Comparison of ENCODE assay signal across 1 cellular context in the genomic region with DNA sequence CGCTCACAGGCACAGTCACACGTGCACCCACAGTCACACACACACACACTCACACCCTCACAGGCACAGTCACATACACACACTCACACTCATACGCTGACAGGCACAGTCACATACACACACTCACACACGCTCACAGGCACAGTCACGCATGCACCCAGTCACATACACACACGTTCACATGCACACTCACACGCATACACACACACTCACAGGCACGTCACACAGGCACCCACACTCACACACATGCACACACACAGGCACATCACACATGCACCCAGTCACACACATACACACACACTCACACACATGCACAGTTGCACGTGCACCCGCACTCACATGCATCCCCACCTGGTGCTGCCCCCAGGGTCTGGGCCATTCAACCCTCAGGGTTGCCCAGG.
TF ChIP-seq lines count a peak whose summit lies in the region.

No MANE protein-coding gene starts in this region.

TF ChIP-seq in GM12878, 131 proteins besides CTCF, POLR2A, EP300 and RAD21:
- TF ChIP-seq, protein P1, sequence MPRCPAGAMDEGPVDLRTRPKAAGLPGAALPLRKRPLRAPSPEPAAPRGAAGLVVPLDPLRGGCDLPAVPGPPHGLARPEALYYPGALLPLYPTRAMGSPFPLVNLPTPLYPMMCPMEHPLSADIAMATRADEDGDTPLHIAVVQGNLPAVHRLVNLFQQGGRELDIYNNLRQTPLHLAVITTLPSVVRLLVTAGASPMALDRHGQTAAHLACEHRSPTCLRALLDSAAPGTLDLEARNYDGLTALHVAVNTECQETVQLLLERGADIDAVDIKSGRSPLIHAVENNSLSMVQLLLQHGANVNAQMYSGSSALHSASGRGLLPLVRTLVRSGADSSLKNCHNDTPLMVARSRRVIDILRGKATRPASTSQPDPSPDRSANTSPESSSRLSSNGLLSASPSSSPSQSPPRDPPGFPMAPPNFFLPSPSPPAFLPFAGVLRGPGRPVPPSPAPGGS (IDR thresholded peaks at IDR 0.05; ENCODE audit: borderline replicate concordance, insufficient read depth, low read depth, low read length, poor library complexity, severe bottlenecking) = peak; percentile 68
- TF ChIP-seq, protein P2, sequence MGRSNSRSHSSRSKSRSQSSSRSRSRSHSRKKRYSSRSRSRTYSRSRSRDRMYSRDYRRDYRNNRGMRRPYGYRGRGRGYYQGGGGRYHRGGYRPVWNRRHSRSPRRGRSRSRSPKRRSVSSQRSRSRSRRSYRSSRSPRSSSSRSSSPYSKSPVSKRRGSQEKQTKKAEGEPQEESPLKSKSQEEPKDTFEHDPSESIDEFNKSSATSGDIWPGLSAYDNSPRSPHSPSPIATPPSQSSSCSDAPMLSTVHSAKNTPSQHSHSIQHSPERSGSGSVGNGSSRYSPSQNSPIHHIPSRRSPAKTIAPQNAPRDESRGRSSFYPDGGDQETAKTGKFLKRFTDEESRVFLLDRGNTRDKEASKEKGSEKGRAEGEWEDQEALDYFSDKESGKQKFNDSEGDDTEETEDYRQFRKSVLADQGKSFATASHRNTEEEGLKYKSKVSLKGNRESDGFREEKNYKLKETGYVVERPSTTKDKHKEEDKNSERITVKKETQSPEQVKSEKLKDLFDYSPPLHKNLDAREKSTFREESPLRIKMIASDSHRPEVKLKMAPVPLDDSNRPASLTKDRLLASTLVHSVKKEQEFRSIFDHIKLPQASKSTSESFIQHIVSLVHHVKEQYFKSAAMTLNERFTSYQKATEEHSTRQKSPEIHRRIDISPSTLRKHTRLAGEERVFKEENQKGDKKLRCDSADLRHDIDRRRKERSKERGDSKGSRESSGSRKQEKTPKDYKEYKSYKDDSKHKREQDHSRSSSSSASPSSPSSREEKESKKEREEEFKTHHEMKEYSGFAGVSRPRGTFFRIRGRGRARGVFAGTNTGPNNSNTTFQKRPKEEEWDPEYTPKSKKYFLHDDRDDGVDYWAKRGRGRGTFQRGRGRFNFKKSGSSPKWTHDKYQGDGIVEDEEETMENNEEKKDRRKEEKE (IDR thresholded peaks at IDR 0.05) = no peak
- TF ChIP-seq CREM (IDR thresholded peaks at IDR 0.05; ENCODE audit: low read depth) (no peak), HDGF (IDR thresholded peaks at IDR 0.05) (peak; percentile 70; the same call in 1 of the 2 replicates), GABPA (IDR thresholded peaks at IDR 0.05; ENCODE audit: low read depth) (no peak), NR2C2 (IDR thresholded peaks at IDR 0.05; ENCODE audit: borderline replicate concordance, control insufficient read depth, insufficient read length, low read depth) (peak; percentile 51), FOXK2 (IDR thresholded peaks at IDR 0.05) (peak; percentile 28; the same call in 1 of the 2 replicates), WRNIP1 (IDR thresholded peaks at IDR 0.05; ENCODE audit: borderline replicate concordance, low read depth, low read length) (no peak), RUNX3 (IDR thresholded peaks at IDR 0.05; ENCODE audit: low read length) (no peak), CBFB (IDR thresholded peaks at IDR 0.05; ENCODE audit: low read depth) (no peak)
- TF ChIP-seq, protein P3, sequence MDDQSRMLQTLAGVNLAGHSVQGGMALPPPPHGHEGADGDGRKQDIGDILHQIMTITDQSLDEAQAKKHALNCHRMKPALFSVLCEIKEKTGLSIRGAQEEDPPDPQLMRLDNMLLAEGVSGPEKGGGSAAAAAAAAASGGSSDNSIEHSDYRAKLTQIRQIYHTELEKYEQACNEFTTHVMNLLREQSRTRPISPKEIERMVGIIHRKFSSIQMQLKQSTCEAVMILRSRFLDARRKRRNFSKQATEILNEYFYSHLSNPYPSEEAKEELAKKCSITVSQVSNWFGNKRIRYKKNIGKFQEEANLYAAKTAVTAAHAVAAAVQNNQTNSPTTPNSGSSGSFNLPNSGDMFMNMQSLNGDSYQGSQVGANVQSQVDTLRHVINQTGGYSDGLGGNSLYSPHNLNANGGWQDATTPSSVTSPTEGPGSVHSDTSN (IDR thresholded peaks at IDR 0.05; ENCODE audit: insufficient replicate concordance, low read depth, low read length) = peak; percentile 27
- TF ChIP-seq, protein P4, sequence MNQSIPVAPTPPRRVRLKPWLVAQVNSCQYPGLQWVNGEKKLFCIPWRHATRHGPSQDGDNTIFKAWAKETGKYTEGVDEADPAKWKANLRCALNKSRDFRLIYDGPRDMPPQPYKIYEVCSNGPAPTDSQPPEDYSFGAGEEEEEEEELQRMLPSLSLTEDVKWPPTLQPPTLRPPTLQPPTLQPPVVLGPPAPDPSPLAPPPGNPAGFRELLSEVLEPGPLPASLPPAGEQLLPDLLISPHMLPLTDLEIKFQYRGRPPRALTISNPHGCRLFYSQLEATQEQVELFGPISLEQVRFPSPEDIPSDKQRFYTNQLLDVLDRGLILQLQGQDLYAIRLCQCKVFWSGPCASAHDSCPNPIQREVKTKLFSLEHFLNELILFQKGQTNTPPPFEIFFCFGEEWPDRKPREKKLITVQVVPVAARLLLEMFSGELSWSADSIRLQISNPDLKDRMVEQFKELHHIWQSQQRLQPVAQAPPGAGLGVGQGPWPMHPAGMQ (IDR thresholded peaks at IDR 0.05; ENCODE audit: borderline replicate concordance) = 0 out of 2 replicates have a peak, but pooled peaks have one; percentile 14
- TF ChIP-seq, protein P5, sequence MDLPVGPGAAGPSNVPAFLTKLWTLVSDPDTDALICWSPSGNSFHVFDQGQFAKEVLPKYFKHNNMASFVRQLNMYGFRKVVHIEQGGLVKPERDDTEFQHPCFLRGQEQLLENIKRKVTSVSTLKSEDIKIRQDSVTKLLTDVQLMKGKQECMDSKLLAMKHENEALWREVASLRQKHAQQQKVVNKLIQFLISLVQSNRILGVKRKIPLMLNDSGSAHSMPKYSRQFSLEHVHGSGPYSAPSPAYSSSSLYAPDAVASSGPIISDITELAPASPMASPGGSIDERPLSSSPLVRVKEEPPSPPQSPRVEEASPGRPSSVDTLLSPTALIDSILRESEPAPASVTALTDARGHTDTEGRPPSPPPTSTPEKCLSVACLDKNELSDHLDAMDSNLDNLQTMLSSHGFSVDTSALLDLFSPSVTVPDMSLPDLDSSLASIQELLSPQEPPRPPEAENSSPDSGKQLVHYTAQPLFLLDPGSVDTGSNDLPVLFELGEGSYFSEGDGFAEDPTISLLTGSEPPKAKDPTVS (IDR thresholded peaks at IDR 0.05; ENCODE audit: low read depth, low read length) = no peak
